In genomic region chr1:207884276-207885029, GRCh38 we compare ENCODE assay signal across 9 cellular contexts. TPM values are rescaled to one million over a fixed set of nuclear protein-coding genes. Genes with fewer than 3 reads are reported as not detected.
DNase-seq lines count a peak whose midpoint lies in the region; ATAC-seq, FAIRE-seq and TF ChIP-seq lines count a peak whose summit lies in the region.
"Had no signal": no experiment of that assay in that cellular context is flagged by ENCODE, and none has a peak within 500 bp of the region (broad histone marks: within the 10 kb centered on the region; RNA-seq: fewer than 3 reads in every experiment).

No MANE protein-coding gene starts in this region.

- H3K4me3 ChIP-seq in MM.1S (ENCODE audit: low read length) (no peak overlapping the region), GM12878 (no peak overlapping the region), neural progenitor cell (no peak overlapping the region)

- no peaks in the 10 kb centered on the region for H3K9me2 ChIP-seq in MM.1S (replicated peaks; ENCODE audit: insufficient read depth, low read length)

- POLR2A ChIA-PET in GM12878 (lab: Charles Lee): interaction anchor here (1.0 to 5.6 kb wide), 10 partner anchors 10 to 113 kb away, joined by 3 to 25 read pairs (median 7); no protein-coding TSS in a partner anchor

- no peaks in the 10 kb centered on the region for H3K79me2 ChIP-seq in MM.1S (ENCODE audit: low read length)
- H3K79me2 ChIP-seq in GM12878 (ENCODE audit: control insufficient read depth, insufficient read depth, low read length): no peaks in the 10 kb centered on the region
- H3K79me2 ChIP-seq in neural progenitor cell (ENCODE audit: low read depth): no peaks in the 10 kb centered on the region

- H3K27me3 ChIP-seq in MM.1S (replicated peaks; ENCODE audit: insufficient read depth, low read length): no peaks in the 10 kb centered on the region
- H3K27me3 ChIP-seq in GM12878 (replicated peaks in 1 of 2; ENCODE audit: control insufficient read depth in 2 of 2, insufficient read depth in 2 of 2, low read length in 1 of 2): no peaks in the 10 kb centered on the region
- peaks cover 4% of the 10 kb centered on the region for H3K27me3 ChIP-seq in neural progenitor cell

- no peak for TF ChIP-seq EP300 in GM12878 (IDR thresholded peaks at IDR 0.05; ENCODE audit: borderline replicate concordance in 1 of 2, control insufficient read depth in 1 of 2, low read depth in 2 of 2, low read length in 2 of 2)

- TF ChIP-seq POLR2A in GM12878 (IDR thresholded peaks at IDR 0.05; ENCODE audit: low read depth, low read length): no peak

- peak overlapping the region; percentile 93 for H2AFZ ChIP-seq in MM.1S (ENCODE audit: low read length)
- H2AFZ ChIP-seq in GM12878 (ENCODE audit: control insufficient read depth, low read depth, low read length): peak overlapping the region; percentile 94
- H2AFZ ChIP-seq in neural progenitor cell (replicated peaks): peak overlapping the region; percentile 89

- H3K27ac ChIP-seq in MM.1S (ENCODE audit: low read length) (peak overlapping the region; percentile 57; the same call in 1 of the 2 replicates), GM12878 (ENCODE audit: control insufficient read depth, insufficient read depth) (peak overlapping the region; percentile 38; the same call in 1 of the 2 replicates), neural progenitor cell (no peak overlapping the region)

- no peak overlapping the region for H3K27ac Mint-ChIP-seq in neural progenitor cell

- FAIRE-seq in GM12878 (lab: Jason Lieb, UNC): peak; percentile 78
- FAIRE-seq: bronchial epithelial cell had no signal

- in situ Hi-C loops in GM12878 (cut with MboI): no loop called here

- H3K4me1 Mint-ChIP-seq in neural progenitor cell: no peaks in the 10 kb centered on the region

- H3K36me3 Mint-ChIP-seq in neural progenitor cell: no peaks in the 10 kb centered on the region

- BruUV-seq in GM12878 (replicated peaks; lab: Mats Ljungman, UMichigan): no TSS peak

- H4K20me1 ChIP-seq in MM.1S (ENCODE audit: insufficient read depth, low read length) (no peaks in the 10 kb centered on the region), GM12878 (ENCODE audit: control insufficient read depth, insufficient read depth) (no peaks in the 10 kb centered on the region), neural progenitor cell (ENCODE audit: low read depth) (no peaks in the 10 kb centered on the region)

- H3K27me3 Mint-ChIP-seq in neural progenitor cell (ENCODE audit: insufficient read depth, low read depth): peaks cover 3% of the 10 kb centered on the region

- DNase-seq in D341Med (ENCODE audit: low spot score) (peak; percentile 47), MM.1S (no peak), GM12878 (ENCODE audit: low read depth, low spot score) (no peak), neural progenitor cell (ENCODE audit: low spot score) (no peak), posterior vena cava (ENCODE audit: low spot score) (no peak)
- no peak for DNase-seq in activated CD4-positive, CD25-positive, alpha-beta regulatory T cell treated with anti-CD3 and anti-CD28 coated beads, Interleukin-2, amount 50 U/mL, for 72 hours
- no peak for DNase-seq in stimulated activated naive CD4-positive, alpha-beta T cell treated with Interleukin-2 at 50 U/mL for 16 hours (lab: John Stamatoyannopoulos, UW)

- no peak overlapping the region for H3K9ac ChIP-seq in MM.1S (ENCODE audit: low read length)
- H3K9ac ChIP-seq in GM12878 (ENCODE audit: control insufficient read depth, insufficient read depth, low read length): no peak overlapping the region
- H3K9ac ChIP-seq in neural progenitor cell: no peak overlapping the region

- H3K4me2 ChIP-seq in MM.1S (ENCODE audit: low read depth, low read length) (peak overlapping the region; percentile 91; the same call in 1 of the 2 replicates), GM12878 (ENCODE audit: control insufficient read depth, insufficient read depth) (no peak overlapping the region), neural progenitor cell (no peak overlapping the region)

- H3K36me3 ChIP-seq in MM.1S (replicated peaks; ENCODE audit: insufficient read depth, low read length) (no peaks in the 10 kb centered on the region), GM12878 (ENCODE audit: control insufficient read depth in 2 of 2, insufficient read depth in 2 of 2, low read length in 1 of 2) (no peaks in the 10 kb centered on the region), neural progenitor cell (no peaks in the 10 kb centered on the region)

- H3K9me3 Mint-ChIP-seq in neural progenitor cell: no peaks in the 10 kb centered on the region

- intact Hi-C loops in GM12878 (cut with micrococcal nuclease; ENCODE audit: unreplicated experiment): loop anchor here (1.0 to 5.0 kb wide), 3 partner anchors 79 to 208 kb away; no protein-coding TSS in a partner anchor
- intact Hi-C loops in posterior vena cava (cut with DNase I): loop anchor here (5.0 kb wide), 2 partner anchors 78 to 83 kb away; no protein-coding TSS in a partner anchor

- H3K9me3 ChIP-seq in MM.1S (replicated peaks; ENCODE audit: insufficient read depth, low read length) (no peaks in the 10 kb centered on the region), GM12878 (replicated peaks; ENCODE audit: control insufficient read depth, insufficient read depth, low read length) (no peaks in the 10 kb centered on the region), neural progenitor cell (ENCODE audit: low read depth) (no peaks in the 10 kb centered on the region)

- SMC1A ChIA-PET in GM12878 (lab: Charles Lee; ENCODE audit: uncharacterized antibody, unreplicated experiment): interaction anchor here (0.6 to 9.7 kb wide), 28 partner anchors 9 to 1858 kb away, joined by 3 to 164 read pairs (median 8); no protein-coding TSS in a partner anchor

- H3F3A ChIP-seq in MM.1S (ENCODE audit: insufficient read depth, low read length): peaks cover 15% of the 10 kb centered on the region
- H3F3A ChIP-seq in neural progenitor cell (ENCODE audit: low read depth): no peaks in the 10 kb centered on the region

- CTCF ChIA-PET in GM12878 (lab: Yijun Ruan, JAX): interaction anchor here (0.6 to 9.1 kb wide), 56 partner anchors 13 to 366 kb away, joined by 3 to 244 read pairs (median 6); partner anchors contain the start of gene PLXNA2

- H3K4me3 Mint-ChIP-seq in neural progenitor cell: no peak overlapping the region

- ATAC-seq in GM12878 (no peak), HG02588 (IDR thresholded peaks at IDR 0.05; ENCODE audit: unreplicated experiment) (no peak)

- no peak for TF ChIP-seq RAD21 in GM12878 (IDR thresholded peaks at IDR 0.05; ENCODE audit: insufficient read depth, low read depth, low read length)

- TF ChIP-seq CTCF in MM.1S (IDR thresholded peaks at IDR 0.05; ENCODE audit: low read length) (no peak), GM12878 (IDR thresholded peaks at IDR 0.05 in 2 of 3, conservative IDR thresholded peaks at IDR 0.05 in 1 of 3; ENCODE audit: control insufficient read depth in 2 of 3, extremely low read depth in 1 of 3, insufficient read depth in 1 of 3, low read depth in 3 of 3, low read length in 3 of 3) (no peak), neural progenitor cell (IDR thresholded peaks at IDR 0.05) (no peak)

- H3K4me1 ChIP-seq in MM.1S (ENCODE audit: low read length) (peaks cover 30% of the 10 kb centered on the region), GM12878 (ENCODE audit: control insufficient read depth, insufficient read depth, low read length) (peaks cover 6% of the 10 kb centered on the region), neural progenitor cell (no peaks in the 10 kb centered on the region)

- 75% methylated on average over 9 of the region's 9 CpGs for WGBS in GM12878 (ENCODE audit: insufficient coverage, insufficient replicate concordance, low lambda C conversion rate, missing lambda C conversion rate)

- RAD21 ChIA-PET in GM12878 (lab: Charles Lee; ENCODE audit: unreplicated experiment): interaction anchor here (0.7 to 7.1 kb wide), 30 partner anchors 11 to 137 kb away, joined by 3 to 160 read pairs (median 6); partner anchors contain the start of gene CD34

TF ChIP-seq in GM12878, 131 proteins besides CTCF, POLR2A, EP300 and RAD21 (continues in another document):
- TF ChIP-seq NFIC (IDR thresholded peaks at IDR 0.05; ENCODE audit: low read depth, low read length) (no peak), CHD1 (IDR thresholded peaks at IDR 0.05; ENCODE audit: low read depth, low read length) (no peak), PML (IDR thresholded peaks at IDR 0.05; ENCODE audit: low read length) (no peak), HSF1 (IDR thresholded peaks at IDR 0.05; ENCODE audit: low read depth, low read length) (no peak), TCF7 (IDR thresholded peaks at IDR 0.05; ENCODE audit: borderline replicate concordance) (no peak), JUND (IDR thresholded peaks at IDR 0.05; ENCODE audit: low read depth, low read length) (no peak)

RNA-seq across cellular contexts. Expression of gene CD34, which starts 26.5 kb away (rescaled TPM):
- 0.22 TPM in 1 of 2 replicates, not detected in the other for total RNA-seq in GM12878 (2013; cell fraction: nucleolus; rRNA removed)
- total RNA-seq in GM12878 (2014; rRNA removed): not detected in 2 replicates
- total RNA-seq in GM12878 (2014; rRNA removed; fragmentation: Illumina TruSeq; extraction: Trizol): not detected in 2 replicates
- total RNA-seq in GM12878 (2021): 0.08 TPM in 1 of 2 replicates, not detected in the other
- not detected for polyA plus RNA-seq in GM12878 (2011; ENCODE audit: low read depth)
- polyA plus RNA-seq in GM12878 (2011; rRNA removed): under 0.01 and 0.03 TPM in 2 replicates
- polyA plus RNA-seq in GM12878 (2011; cell fraction: cytosol; rRNA removed): 0.02 and 0.03 TPM in 2 replicates
- 0.01 TPM in 1 of 2 replicates, not detected in the other for polyA plus RNA-seq in GM12878 (2011; cell fraction: nucleus; rRNA removed)
- not detected in 2 replicates for polyA plus RNA-seq in GM12878 (2012)
- polyA plus RNA-seq in GM12878 (2014; fragmentation: Illumina TruSeq; extraction: Trizol): not detected in 2 replicates
- polyA plus RNA-seq in GM12878 (2014; fragmentation: Nextera tagmentation; extraction: Ambion mirVana): under 1 TPM in 1 of 2 experiments, not detected in 1; 0.02 TPM
- 0.03 and 0.05 TPM in 2 replicates for polyA plus RNA-seq in GM12878 (2014; rRNA removed)
- not detected for polyA plus RNA-seq in GM12878 (2016; fragmentation: Nextera tagmentation; extraction: Ambion mirVana)
- polyA minus RNA-seq in GM12878 (2011; rRNA and poly(A)+ RNA removed): under 0.01 TPM in 1 of 2 replicates, not detected in the other
- polyA minus RNA-seq in GM12878 (2011; cell fraction: cytosol; rRNA and poly(A)+ RNA removed): not detected in 2 replicates
- under 0.01 TPM in 2 replicates for polyA minus RNA-seq in GM12878 (2011; cell fraction: nucleus; rRNA and poly(A)+ RNA removed)
- total RNA-seq in neural progenitor cell (ENCODE audit: low replicate concordance): 0.12 and 0.43 TPM in 2 replicates
- total RNA-seq in posterior vena cava: 100 to 1,000 TPM in 1 of 2 donors, 10 to 100 TPM in 1; 58.1 to 154 TPM
- total RNA-seq: bronchial epithelial cell had no signal

Comparison
In these comparisons a context has a peak if more than half of its experiments do, and no peak if none do; other contexts are left out.
1. RNA of gene CD34, which starts 26.5 kb away (total RNA-seq): 58.1 to 154 TPM in posterior vena cava; 0.12 to 0.43 TPM in neural progenitor cell and 0.08 to 0.22 TPM in GM12878; every median in the first group is over 10 times any median in the second.
2. Peak in every context shown above with its lines, with median percentiles within 50 percentile points of each other: H2AFZ ChIP-seq.